Comparison of ENCODE assay signal across 13 cellular contexts in genomic region chr9:975740-976257, GRCh38. TPM values are rescaled to one million over a fixed set of nuclear protein-coding genes. Genes with fewer than 3 reads are reported as not detected.
A peak's percentile ranks its signal among the peaks of the same experiment; 100 is the strongest.
DNase-seq lines count a peak whose midpoint lies in the region; ATAC-seq and TF ChIP-seq lines count a peak whose summit lies in the region.
"Had no signal": no experiment of that assay in that cellular context is flagged by ENCODE, and none has a peak within 500 bp of the region (broad histone marks: within the 10 kb centered on the region; RNA-seq: fewer than 3 reads in every experiment).

No MANE protein-coding gene starts in this region.

- H3K36me3 Mint-ChIP-seq in activated T-cell treated with anti-CD3 and anti-CD28 coated beads, Interleukin-2, amount 50 U/mL, for 24 hours (ENCODE audit: low read depth), result no peaks in the 10 kb centered on the region
- H3K36me3 Mint-ChIP-seq in activated T-cell treated with anti-CD3 and anti-CD28 coated beads, Interleukin-2, amount 50 U/mL, for 4 hours (ENCODE audit: insufficient read depth), result no peaks in the 10 kb centered on the region
- H3K36me3 Mint-ChIP-seq in activated naive CD8-positive, alpha-beta T cell treated with anti-CD3 and anti-CD28 coated beads, Interleukin-2, amount 10 ng/mL, durations not matched to agents 7 days and 5 days, result no peaks in the 10 kb centered on the region

- peaks cover 22% of the 10 kb centered on the region for H3K4me1 Mint-ChIP-seq in activated T-cell treated with anti-CD3 and anti-CD28 coated beads, Interleukin-2, amount 50 U/mL, for 24 hours (ENCODE audit: low read depth)
- H3K4me1 Mint-ChIP-seq in activated T-cell treated with anti-CD3 and anti-CD28 coated beads, Interleukin-2, amount 50 U/mL, for 4 hours (ENCODE audit: low read depth), result peaks cover 14% of the 10 kb centered on the region
- peaks cover 5% of the 10 kb centered on the region for H3K4me1 Mint-ChIP-seq in activated naive CD8-positive, alpha-beta T cell treated with anti-CD3 and anti-CD28 coated beads, Interleukin-2, amount 10 ng/mL, durations not matched to agents 7 days and 5 days

- no peak for ATAC-seq in activated T-cell treated with anti-CD3 and anti-CD28 coated beads, Interleukin-2, amount 50 U/mL, for 4 hours
- ATAC-seq in activated naive CD8-positive, alpha-beta T cell treated with anti-CD3 and anti-CD28 coated beads, Interleukin-2, amount 10 ng/mL, durations not matched to agents 7 days and 5 days (ENCODE audit: low read depth), result no peak
- ATAC-seq in HG03045 (IDR thresholded peaks at IDR 0.05; ENCODE audit: unreplicated experiment) (no peak), GM19035 (IDR thresholded peaks at IDR 0.05; ENCODE audit: unreplicated experiment) (no peak), HG03457 (IDR thresholded peaks at IDR 0.05; ENCODE audit: unreplicated experiment) (no peak)

- peak overlapping the region; percentile 35 for H3K4me3 Mint-ChIP-seq in activated T-cell treated with anti-CD3 and anti-CD28 coated beads, Interleukin-2, amount 50 U/mL, for 24 hours
- no peak overlapping the region for H3K4me3 Mint-ChIP-seq in activated T-cell treated with anti-CD3 and anti-CD28 coated beads, Interleukin-2, amount 50 U/mL, for 4 hours
- peak overlapping the region; percentile 40 for H3K4me3 Mint-ChIP-seq in activated naive CD8-positive, alpha-beta T cell treated with anti-CD3 and anti-CD28 coated beads, Interleukin-2, amount 10 ng/mL, durations not matched to agents 7 days and 5 days

- H3K9ac ChIP-seq in skeletal muscle tissue (ENCODE audit: low read depth in 1 of 3, low read length in 3 of 3), result peak overlapping the region in 1 of 3 donors; percentile 55

- POLR2A ChIA-PET in activated naive CD8-positive, alpha-beta T cell treated with anti-CD3 and anti-CD28 coated beads, Interleukin-2, amount 10 ng/mL, durations not matched to agents 7 days and 5 days (lab: Charles Lee), result no interaction called here

- H3K27me3 ChIP-seq in kidney epithelial cell (ENCODE audit: control insufficient read depth, insufficient read depth, low read length), result peaks cover 65% of the 10 kb centered on the region
- peaks cover 71 to 77% (median 71%) of the 10 kb centered on the region in 3 donors for H3K27me3 ChIP-seq in skeletal muscle tissue (ENCODE audit: control insufficient read depth in 3 of 3, insufficient read depth in 3 of 3, low read length in 3 of 3)

- peak overlapping the region; percentile 37 for H3K4me3 ChIP-seq in kidney epithelial cell (ENCODE audit: low read depth, low read length)
- peak overlapping the region; percentile 14 to 22 (median 14) for H3K4me3 ChIP-seq in skeletal muscle tissue (ENCODE audit: low read length in 3 of 3)
- H3K4me3 ChIP-seq: PC-9 had no signal

- H3K9me3 Mint-ChIP-seq in activated T-cell treated with anti-CD3 and anti-CD28 coated beads, Interleukin-2, amount 50 U/mL, for 24 hours, result no peaks in the 10 kb centered on the region
- H3K9me3 Mint-ChIP-seq in activated T-cell treated with anti-CD3 and anti-CD28 coated beads, Interleukin-2, amount 50 U/mL, for 4 hours, result no peaks in the 10 kb centered on the region
- H3K9me3 Mint-ChIP-seq in activated naive CD8-positive, alpha-beta T cell treated with anti-CD3 and anti-CD28 coated beads, Interleukin-2, amount 10 ng/mL, durations not matched to agents 7 days and 5 days, result no peaks in the 10 kb centered on the region

- TF ChIP-seq CTCF in kidney epithelial cell (IDR thresholded peaks at IDR 0.05; ENCODE audit: insufficient read depth, low read length, poor library complexity, severe bottlenecking), result no peak

- H3K4me1 ChIP-seq in skeletal muscle tissue (ENCODE audit: control insufficient read depth in 3 of 3, insufficient read depth in 3 of 3, low read length in 3 of 3), result peaks cover 7 to 18% (median 8%) of the 10 kb centered on the region in 3 donors

- H3K36me3 ChIP-seq in kidney epithelial cell (ENCODE audit: control insufficient read depth, insufficient read depth, low read length) (no peaks in the 10 kb centered on the region), skeletal muscle tissue (ENCODE audit: control insufficient read depth in 3 of 3, insufficient read depth in 3 of 3, low read length in 3 of 3) (no peaks in the 10 kb centered on the region)

- peaks cover 85% of the 10 kb centered on the region for H3K27me3 Mint-ChIP-seq in activated T-cell treated with anti-CD3 and anti-CD28 coated beads, Interleukin-2, amount 50 U/mL, for 24 hours
- peaks cover 79% of the 10 kb centered on the region for H3K27me3 Mint-ChIP-seq in activated T-cell treated with anti-CD3 and anti-CD28 coated beads, Interleukin-2, amount 50 U/mL, for 4 hours (ENCODE audit: low read depth)
- H3K27me3 Mint-ChIP-seq in activated naive CD8-positive, alpha-beta T cell treated with anti-CD3 and anti-CD28 coated beads, Interleukin-2, amount 10 ng/mL, durations not matched to agents 7 days and 5 days, result peaks cover 87% of the 10 kb centered on the region

- peak overlapping the region; percentile 29 for H3K27ac Mint-ChIP-seq in activated T-cell treated with anti-CD3 and anti-CD28 coated beads, Interleukin-2, amount 50 U/mL, for 24 hours
- H3K27ac Mint-ChIP-seq in activated naive CD8-positive, alpha-beta T cell treated with anti-CD3 and anti-CD28 coated beads, Interleukin-2, amount 10 ng/mL, durations not matched to agents 7 days and 5 days, result peak overlapping the region; percentile 69

- peak overlapping the region; percentile 40 for H3K27ac ChIP-seq in skeletal muscle tissue (ENCODE audit: low read depth, low read length)
- H3K27ac ChIP-seq: PC-9 had no signal

- peaks cover 0 to 3% (median 0%) of the 10 kb centered on the region in 3 donors for H3K9me3 ChIP-seq in skeletal muscle tissue (ENCODE audit: control insufficient read depth in 3 of 3, low read length in 3 of 3)

- no peak for DNase-seq in activated T-cell treated with anti-CD3 and anti-CD28 coated beads, Interleukin-2, amount 50 U/mL, for 24 hours
- DNase-seq in activated T-cell treated with anti-CD3 and anti-CD28 coated beads, Interleukin-2, amount 50 U/mL, for 4 hours, result no peak
- DNase-seq in activated naive CD8-positive, alpha-beta T cell treated with anti-CD3 and anti-CD28 coated beads, Interleukin-2, amount 10 ng/mL, durations not matched to agents 7 days and 5 days, result no peak
- no peak for DNase-seq in kidney epithelial cell (ENCODE audit: low read depth)
- DNase-seq: activated CD4-positive, alpha-beta T cell treated with anti-CD3 and anti-CD28 coated beads for 1 hour; activated effector memory CD4-positive, alpha-beta T cell treated with anti-CD3 and anti-CD28 coated beads, Interleukin-2, amount 50 U/mL, for 16 hours; GF-D8; PC-9 had no signal

RNA-seq across cellular contexts. Expression of gene DMRT3, which starts 0.7 kb away (rescaled TPM):
- total RNA-seq in activated T-cell treated with anti-CD3 and anti-CD28 coated beads, Interleukin-2, amount 50 U/mL, for 4 hours, result not detected
- not detected for total RNA-seq in activated naive CD8-positive, alpha-beta T cell treated with anti-CD3 and anti-CD28 coated beads, Interleukin-2, amount 10 ng/mL, durations not matched to agents 7 days and 5 days
- 0.25 and 0.34 TPM in 2 replicates for total RNA-seq in kidney epithelial cell
- total RNA-seq in skeletal muscle tissue, result under 0.01 TPM
- total RNA-seq: endothelial cell of umbilical vein, PC-9 had no signal
